In genomic region chr2:111121873-111122630, GRCh38 we compare ENCODE assay signal across 1 cellular context.
TF ChIP-seq lines count a peak whose summit lies in the region.

No MANE protein-coding gene starts in this region.

TF ChIP-seq in HepG2, 621 proteins besides CTCF, POLR2A, EP300 and RAD21 (continued from another document and continues in another):
- TF ChIP-seq MAX (IDR thresholded peaks at IDR 0.05), result peak; percentile 89
- TF ChIP-seq SRSF9 (IDR thresholded peaks at IDR 0.05; ENCODE audit: borderline replicate concordance, insufficient read depth, low read depth, low read length, poor library complexity, severe bottlenecking), result no peak
- no peak for TF ChIP-seq RORA (CRISPR knock-in tag; IDR thresholded peaks at IDR 0.05)
- no peak for TF ChIP-seq PLSCR1 (CRISPR knock-in tag; IDR thresholded peaks at IDR 0.05; ENCODE audit: borderline replicate concordance)
- no peak for TF ChIP-seq ZNF383 (CRISPR knock-in tag; IDR thresholded peaks at IDR 0.05; ENCODE audit: borderline replicate concordance)
- TF ChIP-seq CBFB (CRISPR knock-in tag; IDR thresholded peaks at IDR 0.05), result no peak; the same call in 1 of the 2 replicates
- 0 out of 4 replicates have a peak, but pooled peaks of 1 of the 2 experiments have one; percentile 41 for TF ChIP-seq ATF4 (CRISPR knock-in tag; IDR thresholded peaks at IDR 0.05)
- no peak for TF ChIP-seq REST (IDR thresholded peaks at IDR 0.05; ENCODE audit: borderline replicate concordance in 1 of 2, low read depth in 1 of 2, low read length in 2 of 2)
- no peak; the same call in 1 of the 2 replicates for TF ChIP-seq ZBTB2 (CRISPR knock-in tag; IDR thresholded peaks at IDR 0.05; ENCODE audit: low read depth)
- TF ChIP-seq ETS1 (CRISPR knock-in tag; IDR thresholded peaks at IDR 0.05), result no peak
- TF ChIP-seq ZNF619 (CRISPR knock-in tag; IDR thresholded peaks at IDR 0.05), result peak; percentile 57; the same call in 1 of the 2 replicates
- TF ChIP-seq ZNF629 (CRISPR knock-in tag; conservative IDR thresholded peaks at IDR 0.05), result no peak
- no peak; the same call in 1 of the 2 replicates for TF ChIP-seq ZNF432 (CRISPR knock-in tag; IDR thresholded peaks at IDR 0.05; ENCODE audit: borderline replicate concordance)
- no peak for TF ChIP-seq GATAD2A (CRISPR knock-in tag; IDR thresholded peaks at IDR 0.05)
- no peak; the same call in none of the 2 replicates for TF ChIP-seq ERF (CRISPR knock-in tag; IDR thresholded peaks at IDR 0.05)
- TF ChIP-seq AGO2 (optimal IDR thresholded peaks at IDR 0.05; ENCODE audit: low read depth, low read length), result peak; percentile 74
- no peak for TF ChIP-seq ZNF652 (CRISPR knock-in tag; IDR thresholded peaks at IDR 0.05; ENCODE audit: borderline replicate concordance, low read depth)
- no peak for TF ChIP-seq PATZ1 (CRISPR knock-in tag; IDR thresholded peaks at IDR 0.05)
- no peak for TF ChIP-seq TEAD3 (CRISPR knock-in tag; optimal IDR thresholded peaks at IDR 0.05; ENCODE audit: borderline replicate concordance)
- TF ChIP-seq BRD4 (CRISPR knock-in tag; IDR thresholded peaks at IDR 0.05), result no peak
- TF ChIP-seq PRDM15 (CRISPR knock-in tag; IDR thresholded peaks at IDR 0.05), result no peak
- TF ChIP-seq CREB3 (CRISPR knock-in tag; IDR thresholded peaks at IDR 0.05), result peak; percentile 49; the same call in 1 of the 2 replicates
- no peak for TF ChIP-seq ZNF460 (CRISPR knock-in tag; IDR thresholded peaks at IDR 0.05; ENCODE audit: borderline replicate concordance)
- no peak for TF ChIP-seq PRDM10 (CRISPR knock-in tag; IDR thresholded peaks at IDR 0.05; ENCODE audit: low read depth)
- no peak; the same call in 1 of the 2 replicates for TF ChIP-seq TFDP2 (CRISPR knock-in tag; IDR thresholded peaks at IDR 0.05)
- TF ChIP-seq ZNF773 (CRISPR knock-in tag; IDR thresholded peaks at IDR 0.05; ENCODE audit: borderline replicate concordance), result no peak; the same call in 1 of the 2 replicates
- no peak for TF ChIP-seq ZNF256 (CRISPR knock-in tag; conservative IDR thresholded peaks at IDR 0.05)
- peak; percentile 75 for TF ChIP-seq ZNF441 (CRISPR knock-in tag; IDR thresholded peaks at IDR 0.05; ENCODE audit: borderline replicate concordance)
- no peak for TF ChIP-seq ZNF281 (CRISPR knock-in tag; IDR thresholded peaks at IDR 0.05; ENCODE audit: borderline replicate concordance)
